1 cellular context compared by ENCODE assay signal in genomic region chr17:7281074-7281952, GRCh38.
TF ChIP-seq lines count a peak whose summit lies in the region.

TSS of gene SLC2A4 (plus strand) at chr17:7281718. CDS start at chr17:7281935, 217 bp downstream.

TF ChIP-seq in HepG2, 621 proteins besides CTCF, POLR2A, EP300 and RAD21 (continued from another document and continues in another):
- TF ChIP-seq ZBTB4 (CRISPR knock-in tag; IDR thresholded peaks at IDR 0.05; ENCODE audit: borderline replicate concordance): no peak
- peak; percentile 8; the same call in 1 of the 2 replicates for TF ChIP-seq BHLHE40 (IDR thresholded peaks at IDR 0.05; ENCODE audit: low read length)
- TF ChIP-seq KDM6A (CRISPR knock-in tag; IDR thresholded peaks at IDR 0.05; ENCODE audit: low read depth): no peak
- TF ChIP-seq POLR2G (IDR thresholded peaks at IDR 0.05; ENCODE audit: low read depth, low read length): 0 out of 2 replicates have a peak, but pooled peaks have one; percentile 28
- no peak for TF ChIP-seq MEIS2 (CRISPR knock-in tag; IDR thresholded peaks at IDR 0.05)
- TF ChIP-seq GPBP1L1 (CRISPR knock-in tag; IDR thresholded peaks at IDR 0.05): no peak
- TF ChIP-seq ZNF775 (CRISPR knock-in tag; IDR thresholded peaks at IDR 0.05; ENCODE audit: borderline replicate concordance): no peak
- TF ChIP-seq BRF2 (CRISPR knock-in tag; IDR thresholded peaks at IDR 0.05): no peak
- TF ChIP-seq NFYB (CRISPR knock-in tag; IDR thresholded peaks at IDR 0.05): peak; percentile 54; the same call in 1 of the 2 replicates
- TF ChIP-seq DMTF1 (CRISPR knock-in tag; IDR thresholded peaks at IDR 0.05): no peak
- peak; percentile 98 for TF ChIP-seq MXI1 (IDR thresholded peaks at IDR 0.05; ENCODE audit: borderline replicate concordance, low read depth, low read length)
- 0 out of 2 replicates have a peak, but pooled peaks have one; percentile 9 for TF ChIP-seq ZNF761 (CRISPR knock-in tag; conservative IDR thresholded peaks at IDR 0.05)
- no peak for TF ChIP-seq ZNF768 (CRISPR knock-in tag; IDR thresholded peaks at IDR 0.05)
- TF ChIP-seq TCF7L2 (IDR thresholded peaks at IDR 0.05; ENCODE audit: low read depth, low read length): no peak
- TF ChIP-seq ZNF619 (CRISPR knock-in tag; IDR thresholded peaks at IDR 0.05): no peak
- no peak for TF ChIP-seq ZNF441 (CRISPR knock-in tag; IDR thresholded peaks at IDR 0.05; ENCODE audit: borderline replicate concordance)
- peak; percentile 67; the same call in 1 of the 2 replicates for TF ChIP-seq ZNF777 (CRISPR knock-in tag; IDR thresholded peaks at IDR 0.05)
- TF ChIP-seq, protein P1, sequence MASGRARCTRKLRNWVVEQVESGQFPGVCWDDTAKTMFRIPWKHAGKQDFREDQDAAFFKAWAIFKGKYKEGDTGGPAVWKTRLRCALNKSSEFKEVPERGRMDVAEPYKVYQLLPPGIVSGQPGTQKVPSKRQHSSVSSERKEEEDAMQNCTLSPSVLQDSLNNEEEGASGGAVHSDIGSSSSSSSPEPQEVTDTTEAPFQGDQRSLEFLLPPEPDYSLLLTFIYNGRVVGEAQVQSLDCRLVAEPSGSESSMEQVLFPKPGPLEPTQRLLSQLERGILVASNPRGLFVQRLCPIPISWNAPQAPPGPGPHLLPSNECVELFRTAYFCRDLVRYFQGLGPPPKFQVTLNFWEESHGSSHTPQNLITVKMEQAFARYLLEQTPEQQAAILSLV (CRISPR knock-in tag; IDR thresholded peaks at IDR 0.05; ENCODE audit: borderline replicate concordance): no peak
- no peak for TF ChIP-seq KDM5B (CRISPR knock-in tag; IDR thresholded peaks at IDR 0.05; ENCODE audit: borderline replicate concordance)
- TF ChIP-seq ZNF34 (CRISPR knock-in tag; IDR thresholded peaks at IDR 0.05; ENCODE audit: borderline replicate concordance): peak; percentile 9; the same call in 1 of the 2 replicates
- TF ChIP-seq EED (CRISPR knock-in tag; IDR thresholded peaks at IDR 0.05): no peak
- no peak for TF ChIP-seq ARID2 (CRISPR knock-in tag; IDR thresholded peaks at IDR 0.05; ENCODE audit: borderline replicate concordance)
- TF ChIP-seq ZNF251 (CRISPR knock-in tag; IDR thresholded peaks at IDR 0.05): no peak
- TF ChIP-seq MLLT10 (CRISPR knock-in tag; IDR thresholded peaks at IDR 0.05): no peak
- TF ChIP-seq JUN (CRISPR knock-in tag; IDR thresholded peaks at IDR 0.05): no peak
- peak; percentile 32 for TF ChIP-seq ASH2L (IDR thresholded peaks at IDR 0.05; ENCODE audit: insufficient read length, low read depth, low read length)
- 0 out of 2 replicates have a peak, but pooled peaks have one; percentile 24 for TF ChIP-seq HNRNPL (IDR thresholded peaks at IDR 0.05; ENCODE audit: low read depth, low read length)
- no peak for TF ChIP-seq NR2F1 (CRISPR knock-in tag; IDR thresholded peaks at IDR 0.05)
- no peak for TF ChIP-seq SOX6 (IDR thresholded peaks at IDR 0.05)
- peak; percentile 3; the same call in 1 of the 2 replicates for TF ChIP-seq SOX6 (CRISPR knock-in tag; IDR thresholded peaks at IDR 0.05)
- TF ChIP-seq MTA1 (CRISPR knock-in tag; IDR thresholded peaks at IDR 0.05; ENCODE audit: borderline replicate concordance): 0 out of 2 replicates have a peak, but pooled peaks have one; percentile 14
- TF ChIP-seq ZMYM2 (CRISPR knock-in tag; IDR thresholded peaks at IDR 0.05): no peak
- no peak for TF ChIP-seq ATF7-NPFF (CRISPR knock-in tag; IDR thresholded peaks at IDR 0.05; ENCODE audit: low read depth)
- no peak for TF ChIP-seq ATAD3A (CRISPR knock-in tag; IDR thresholded peaks at IDR 0.05)
- no peak for TF ChIP-seq ZNF138 (CRISPR knock-in tag; IDR thresholded peaks at IDR 0.05; ENCODE audit: low read depth)
- peak; percentile 34; the same call in 1 of the 2 replicates for TF ChIP-seq THAP11 (CRISPR knock-in tag; IDR thresholded peaks at IDR 0.05)
- TF ChIP-seq THAP7 (CRISPR knock-in tag; IDR thresholded peaks at IDR 0.05): no peak
- TF ChIP-seq ZSCAN12 (CRISPR knock-in tag; IDR thresholded peaks at IDR 0.05): no peak
- no peak for TF ChIP-seq ELK4 (CRISPR knock-in tag; IDR thresholded peaks at IDR 0.05; ENCODE audit: borderline replicate concordance)
- TF ChIP-seq ZFP1 (CRISPR knock-in tag; IDR thresholded peaks at IDR 0.05): no peak
- no peak for TF ChIP-seq ZNF205 (CRISPR knock-in tag; IDR thresholded peaks at IDR 0.05)
- TF ChIP-seq YEATS2 (CRISPR knock-in tag; IDR thresholded peaks at IDR 0.05; ENCODE audit: borderline replicate concordance): 0 out of 2 replicates have a peak, but pooled peaks have one; percentile 6
- TF ChIP-seq, protein P2, sequence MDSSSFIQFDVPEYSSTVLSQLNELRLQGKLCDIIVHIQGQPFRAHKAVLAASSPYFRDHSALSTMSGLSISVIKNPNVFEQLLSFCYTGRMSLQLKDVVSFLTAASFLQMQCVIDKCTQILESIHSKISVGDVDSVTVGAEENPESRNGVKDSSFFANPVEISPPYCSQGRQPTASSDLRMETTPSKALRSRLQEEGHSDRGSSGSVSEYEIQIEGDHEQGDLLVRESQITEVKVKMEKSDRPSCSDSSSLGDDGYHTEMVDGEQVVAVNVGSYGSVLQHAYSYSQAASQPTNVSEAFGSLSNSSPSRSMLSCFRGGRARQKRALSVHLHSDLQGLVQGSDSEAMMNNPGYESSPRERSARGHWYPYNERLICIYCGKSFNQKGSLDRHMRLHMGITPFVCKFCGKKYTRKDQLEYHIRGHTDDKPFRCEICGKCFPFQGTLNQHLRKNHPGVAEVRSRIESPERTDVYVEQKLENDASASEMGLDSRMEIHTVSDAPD (CRISPR knock-in tag; IDR thresholded peaks at IDR 0.05): no peak
- no peak for TF ChIP-seq ZNF18 (CRISPR knock-in tag; IDR thresholded peaks at IDR 0.05; ENCODE audit: insufficient replicate concordance)
- no peak for TF ChIP-seq DR1 (CRISPR knock-in tag; IDR thresholded peaks at IDR 0.05)
- no peak for TF ChIP-seq GZF1 (CRISPR knock-in tag; IDR thresholded peaks at IDR 0.05)
- no peak for TF ChIP-seq SUZ12 (IDR thresholded peaks at IDR 0.05; ENCODE audit: low read depth, low read length)
- TF ChIP-seq PHF21A (CRISPR knock-in tag; IDR thresholded peaks at IDR 0.05): peak; percentile 45; the same call in 1 of the 2 replicates
- TF ChIP-seq ZEB1 (IDR thresholded peaks at IDR 0.05; ENCODE audit: insufficient replicate concordance, low read depth): no peak
- TF ChIP-seq ZNF431 (CRISPR knock-in tag; IDR thresholded peaks at IDR 0.05; ENCODE audit: borderline replicate concordance, low read depth): no peak
- TF ChIP-seq ZNF180 (CRISPR knock-in tag; IDR thresholded peaks at IDR 0.05; ENCODE audit: borderline replicate concordance, low read depth): no peak
- TF ChIP-seq, protein P3, sequence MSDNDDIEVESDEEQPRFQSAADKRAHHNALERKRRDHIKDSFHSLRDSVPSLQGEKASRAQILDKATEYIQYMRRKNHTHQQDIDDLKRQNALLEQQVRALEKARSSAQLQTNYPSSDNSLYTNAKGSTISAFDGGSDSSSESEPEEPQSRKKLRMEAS (IDR thresholded peaks at IDR 0.05): peak; percentile 83
- TF ChIP-seq TFDP1 (CRISPR knock-in tag; IDR thresholded peaks at IDR 0.05; ENCODE audit: borderline replicate concordance): peak; percentile 79; the same call in 1 of the 2 replicates
